ENCODE assay signal across 16 cellular contexts in genomic region chr2:179536185-179536584, GRCh38.
DNase-seq lines count a peak whose midpoint lies in the region; ATAC-seq and TF ChIP-seq lines count a peak whose summit lies in the region.
"Had no signal": no experiment of that assay in that cellular context is flagged by ENCODE, and none has a peak within 500 bp of the region (broad histone marks: within the 10 kb centered on the region; RNA-seq: fewer than 3 reads in every experiment).

No MANE protein-coding gene starts in this region.

- H3K4me3 ChIP-seq in mammary epithelial cell (replicated peaks in 1 of 3; ENCODE audit: insufficient read depth in 1 of 3, low read depth in 2 of 3, low read length in 3 of 3) (no peak overlapping the region), cardiac fibroblast (replicated peaks in 1 of 2; ENCODE audit: low read depth in 2 of 2, low read length in 2 of 2) (no peak overlapping the region)
- H3K4me3 ChIP-seq: BLaER1 treated with 17β-estradiol and CSF1 and Interleukin-3, amounts not matched to agents 10 nM and 100 nM had no signal

- no peaks in the 10 kb centered on the region for H3K36me3 ChIP-seq in mammary epithelial cell (ENCODE audit: insufficient read depth, low read length)
- H3K36me3 ChIP-seq: BLaER1 treated with 17β-estradiol and CSF1 and Interleukin-3, amounts not matched to agents 10 nM and 100 nM had no signal

- in situ Hi-C loops in mammary epithelial cell (cut with MboI; ENCODE audit: low sequenced_read_pairs in 2 of 2) = no loop called here

- no peaks in the 10 kb centered on the region for H3K27me3 ChIP-seq in mammary epithelial cell (ENCODE audit: insufficient read depth, low read length)
- H3K27me3 ChIP-seq: BLaER1 treated with 17β-estradiol and CSF1 and Interleukin-3, amounts not matched to agents 10 nM and 100 nM had no signal

- H3K4me3 Mint-ChIP-seq in MCF 10A (ENCODE audit: unreplicated experiment) = no peak overlapping the region
- no peak overlapping the region for H3K4me3 Mint-ChIP-seq in T-helper 2 cell treated with Interferon-gamma antibody and Interleukin-4, amounts not matched to agents 5 μg/mL and 100 μg/mL, for 36 hours

- no peaks in the 10 kb centered on the region for H3K4me1 ChIP-seq in mammary epithelial cell (ENCODE audit: insufficient read depth, low read length)

- H3K27ac Mint-ChIP-seq in MCF 10A (ENCODE audit: low read depth, unreplicated experiment) = no peak overlapping the region
- no peak overlapping the region for H3K27ac Mint-ChIP-seq in T-helper 2 cell treated with Interferon-gamma antibody and Interleukin-4, amounts not matched to agents 5 μg/mL and 100 μg/mL, for 36 hours

- no TSS peak for BruUV-seq in MCF 10A (replicated peaks; lab: Mats Ljungman, UMichigan)
- no TSS peak for BruUV-seq in mammary epithelial cell (replicated peaks; lab: Mats Ljungman, UMichigan)

- ATAC-seq in GM19351 (IDR thresholded peaks at IDR 0.05; ENCODE audit: unreplicated experiment) = no peak
- ATAC-seq: Panc1, Right ventricle myocardium inferior had no signal

- POLR2A ChIA-PET in MCF 10A (lab: Yijun Ruan, JAX) = no interaction called here

- no peak overlapping the region for H2AFZ ChIP-seq in mammary epithelial cell (ENCODE audit: low read depth, low read length)

- CTCF ChIA-PET in MCF 10A (lab: Yijun Ruan, JAX) = no interaction called here
- CTCF ChIA-PET in mammary epithelial cell (lab: Charles Lee; ENCODE audit: low non-redundant PET) = no interaction called here

- no peaks in the 10 kb centered on the region for H3K79me2 ChIP-seq in mammary epithelial cell (ENCODE audit: insufficient read depth, low read length)

- intact Hi-C loops in MCF 10A (cut with micrococcal nuclease) = no loop called here
- intact Hi-C loops in mammary epithelial cell (cut with micrococcal nuclease) = no loop called here

- H3K9me3 ChIP-seq in mammary epithelial cell (replicated peaks; ENCODE audit: insufficient read depth, low read length) = peaks cover 3% of the 10 kb centered on the region

- H3K9ac ChIP-seq in mammary epithelial cell (ENCODE audit: insufficient read depth, low read length) = no peak overlapping the region
- H3K9ac ChIP-seq: BLaER1 treated with 17β-estradiol and CSF1 and Interleukin-3, amounts not matched to agents 10 nM and 100 nM had no signal

- 100% methylated on average over 1 of the region's 1 CpG for WGBS in mammary epithelial cell (ENCODE audit: low coverage, missing lambda C conversion rate)

- no peak overlapping the region for H3K4me2 ChIP-seq in mammary epithelial cell (ENCODE audit: insufficient read depth, low read depth, low read length)
- H3K4me2 ChIP-seq: BLaER1 treated with 17β-estradiol and CSF1 and Interleukin-3, amounts not matched to agents 10 nM and 100 nM had no signal

- peak; percentile 11 for DNase-seq in MCF 10A (ENCODE audit: unreplicated experiment)
- DNase-seq in mammary epithelial cell = no peak
- peak; percentile 6 to 56 for DNase-seq in cardiac fibroblast (ENCODE audit: low read depth in 2 of 2)
- DNase-seq in myocyte (ENCODE audit: low read depth) = peak; percentile 31
- no peak for DNase-seq in T-helper 2 cell treated with Interferon-gamma antibody and Interleukin-4, amounts not matched to agents 5 μg/mL and 100 μg/mL, for 36 hours (ENCODE audit: low spot score)
- no peak for DNase-seq in activated CD8-positive, alpha-beta memory T cell treated with anti-CD3 and anti-CD28 coated beads, Interleukin-2, amount 50 U/mL, for 4 hours
- DNase-seq in cerebellum (ENCODE audit: low spot score) = no peak
- DNase-seq: KG1, NCI-H1092, NCI-H146, NCI-H2081, NCI-H510A treated with DMSO at 0.1 percent for 48 hours had no signal

- no peaks in the 10 kb centered on the region for H4K20me1 ChIP-seq in mammary epithelial cell (ENCODE audit: insufficient read depth, low read length)
- H4K20me1 ChIP-seq: BLaER1 treated with 17β-estradiol and CSF1 and Interleukin-3, amounts not matched to agents 10 nM and 100 nM had no signal

- H3K27me3 Mint-ChIP-seq in MCF 10A (ENCODE audit: insufficient read depth, unreplicated experiment) = no peaks in the 10 kb centered on the region
- H3K27me3 Mint-ChIP-seq in T-helper 2 cell treated with Interferon-gamma antibody and Interleukin-4, amounts not matched to agents 5 μg/mL and 100 μg/mL, for 36 hours (ENCODE audit: low read depth) = no peaks in the 10 kb centered on the region

- no peaks in the 10 kb centered on the region for H3K36me3 Mint-ChIP-seq in MCF 10A (ENCODE audit: insufficient read depth, unreplicated experiment)
- no peaks in the 10 kb centered on the region for H3K36me3 Mint-ChIP-seq in T-helper 2 cell treated with Interferon-gamma antibody and Interleukin-4, amounts not matched to agents 5 μg/mL and 100 μg/mL, for 36 hours (ENCODE audit: low read depth)

- TF ChIP-seq CTCF in MCF 10A (IDR thresholded peaks at IDR 0.05; ENCODE audit: unreplicated experiment) (no peak), mammary epithelial cell (conservative IDR thresholded peaks at IDR 0.05 in 1 of 2, IDR thresholded peaks at IDR 0.05 in 1 of 2; ENCODE audit: extremely low read depth in 1 of 2, insufficient read depth in 1 of 2, low read depth in 1 of 2, low read length in 2 of 2) (no peak), cardiac fibroblast (IDR thresholded peaks at IDR 0.05; ENCODE audit: low read depth, low read length) (no peak)

- no peaks in the 10 kb centered on the region for H3K9me3 Mint-ChIP-seq in MCF 10A (ENCODE audit: unreplicated experiment)
- no peaks in the 10 kb centered on the region for H3K9me3 Mint-ChIP-seq in T-helper 2 cell treated with Interferon-gamma antibody and Interleukin-4, amounts not matched to agents 5 μg/mL and 100 μg/mL, for 36 hours

- dilution Hi-C loops in mammary epithelial cell (cut with HindIII; ENCODE audit: low sequenced_read_pairs) = no loop called here

- H3K27ac ChIP-seq in mammary epithelial cell (ENCODE audit: insufficient read depth, low read depth, low read length) = no peak overlapping the region
- H3K27ac ChIP-seq: BLaER1 treated with 17β-estradiol and CSF1 and Interleukin-3, amounts not matched to agents 10 nM and 100 nM had no signal

- H3K4me1 Mint-ChIP-seq in MCF 10A (ENCODE audit: insufficient read depth, unreplicated experiment) = no peaks in the 10 kb centered on the region
- no peaks in the 10 kb centered on the region for H3K4me1 Mint-ChIP-seq in T-helper 2 cell treated with Interferon-gamma antibody and Interleukin-4, amounts not matched to agents 5 μg/mL and 100 μg/mL, for 36 hours (ENCODE audit: low read depth)

Comparison
In these comparisons a context has a peak if more than half of its experiments do, and no peak if none do; other contexts are left out.
1. DNase-seq: peak in MCF 10A (single experiment), cardiac fibroblast (2 of 2) and myocyte (single experiment); none in mammary epithelial cell (single experiment), T-helper 2 cell treated with Interferon-gamma antibody and Interleukin-4, amounts not matched to agents 5 μg/mL and 100 μg/mL, for 36 hours (single experiment), activated CD8-positive, alpha-beta memory T cell treated with anti-CD3 and anti-CD28 coated beads, Interleukin-2, amount 50 U/mL, for 4 hours (single experiment) and cerebellum (single experiment).